ENCODE assay signal across 36 cellular contexts in genomic region chr11:21278840-21279239, GRCh38.
"Had no signal": no experiment of that assay in that cellular context is flagged by ENCODE, and none has a peak within 500 bp of the region (broad histone marks: within the 10 kb centered on the region; RNA-seq: fewer than 3 reads in every experiment).

No MANE protein-coding gene starts in this region.

- DNase-seq: Karpas-422, Kasumi-1, MG63, MM.1S, MV-4-11, NCI-H1048, NCI-H1092, NCI-H1092 treated with DMSO at 0.1 percent for 48 hours, NCI-H1105, NCI-H1105 treated with DMSO at 0.1 percent for 48 hours, NCI-H1417, NCI-H1417 treated with DMSO at 0.1 percent for 48 hours, NCI-H1436, NCI-H1436 treated with DMSO at 0.1 percent for 48 hours, NCI-H146, NCI-H1694, NCI-H1694 treated with DMSO at 0.1 percent for 48 hours, NCI-H187, NCI-H187 treated with DMSO at 0.1 percent for 48 hours, NCI-H1930, NCI-H2029, NCI-H2029 treated with DMSO at 0.1 percent for 48 hours, NCI-H2081, NCI-H2081 treated with DMSO at 0.1 percent for 48 hours, NCI-H2107, NCI-H2171, NCI-H2171 treated with DMSO at 0.1 percent for 48 hours, NCI-H2227 treated with DMSO at 0.1 percent for 48 hours, NCI-H226, NCI-H345, NCI-H446, NCI-H446 treated with DMSO at 0.1 percent for 48 hours, NCI-H510A, NCI-H510A treated with DMSO at 0.1 percent for 48 hours, NCI-H524, NCI-H524 treated with DMSO at 0.1 percent for 48 hours had no signal

- H3K9me3 ChIP-seq: MG63 had no signal

- H3K4me3 ChIP-seq: MG63 had no signal

- H3K27me3 ChIP-seq: MG63 had no signal

- H3K36me3 ChIP-seq: MG63 had no signal
